8 cellular contexts compared by ENCODE assay signal in the genomic region with DNA sequence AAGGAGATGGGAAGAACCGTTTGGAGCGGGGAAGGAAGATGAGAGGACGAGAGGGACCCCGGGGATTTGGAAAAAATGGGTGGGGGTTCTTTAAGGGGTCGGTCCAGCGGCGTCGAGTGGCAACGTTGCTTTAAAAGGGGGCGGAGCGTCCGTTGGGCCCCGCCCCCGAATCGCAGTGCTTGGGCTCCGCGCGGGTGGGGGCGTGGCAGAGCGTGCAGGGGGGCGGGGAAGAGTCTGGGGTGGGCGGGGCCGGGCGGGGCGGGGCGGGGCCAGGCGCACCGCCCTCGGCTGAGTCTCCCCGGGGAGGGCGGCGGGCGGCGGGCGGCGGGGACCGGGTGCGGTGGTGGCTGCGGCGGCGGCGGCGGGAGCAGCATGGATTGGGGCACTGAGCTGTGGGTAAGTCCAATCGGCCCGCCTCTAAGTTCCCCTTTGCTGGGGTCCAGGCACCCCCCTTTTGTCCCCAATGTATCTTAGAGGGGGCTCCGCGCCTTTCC. TPM values are rescaled to one million over a fixed set of nuclear protein-coding genes. Genes with fewer than 3 reads are reported as not detected.
DNase-seq lines count a peak whose midpoint lies in the region; TF ChIP-seq lines count a peak whose summit lies in the region.

A gene with protein sequence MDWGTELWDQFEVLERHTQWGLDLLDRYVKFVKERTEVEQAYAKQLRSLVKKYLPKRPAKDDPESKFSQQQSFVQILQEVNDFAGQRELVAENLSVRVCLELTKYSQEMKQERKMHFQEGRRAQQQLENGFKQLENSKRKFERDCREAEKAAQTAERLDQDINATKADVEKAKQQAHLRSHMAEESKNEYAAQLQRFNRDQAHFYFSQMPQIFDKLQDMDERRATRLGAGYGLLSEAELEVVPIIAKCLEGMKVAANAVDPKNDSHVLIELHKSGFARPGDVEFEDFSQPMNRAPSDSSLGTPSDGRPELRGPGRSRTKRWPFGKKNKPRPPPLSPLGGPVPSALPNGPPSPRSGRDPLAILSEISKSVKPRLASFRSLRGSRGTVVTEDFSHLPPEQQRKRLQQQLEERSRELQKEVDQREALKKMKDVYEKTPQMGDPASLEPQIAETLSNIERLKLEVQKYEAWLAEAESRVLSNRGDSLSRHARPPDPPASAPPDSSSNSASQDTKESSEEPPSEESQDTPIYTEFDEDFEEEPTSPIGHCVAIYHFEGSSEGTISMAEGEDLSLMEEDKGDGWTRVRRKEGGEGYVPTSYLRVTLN (plus strand): TSS at position 291 of the 494 bp plus-strand sequence. CDS start 82 bp downstream, at position 373.

- TF ChIP-seq CTCF in LNCaP clone FGC (IDR thresholded peaks at IDR 0.05; ENCODE audit: control insufficient read depth, extremely low read depth, insufficient read depth) = no peak
- no peak for TF ChIP-seq CTCF in left ventricle myocardium inferior (IDR thresholded peaks at IDR 0.05; ENCODE audit: borderline replicate concordance)
- no peak for TF ChIP-seq CTCF in transverse colon (IDR thresholded peaks at IDR 0.05)

- H3K36me3 ChIP-seq in left ventricle myocardium inferior (peaks cover 23% of the 10 kb centered on the region), transverse colon (no peaks in the 10 kb centered on the region)

- in situ Hi-C loops in transverse colon (cut with MboI; ENCODE audit: low pct_ligation_motif_present in 1 of 4, low pct_unique_long_range_greater_than_20kb in 1 of 4, low sequenced_read_pairs in 3 of 4) = loop anchor here in 3 of 4 donors (5.0 to 25.0 kb wide), 3 partner anchors 123 to 215 kb away; no protein-coding TSS in a partner anchor

- peak; percentile 91 for DNase-seq in D341Med (ENCODE audit: low spot score)
- no peak for DNase-seq in LNCaP clone FGC (ENCODE audit: low read depth)
- peak; percentile 68 to 80 (median 72) for DNase-seq in T-helper 2 cell
- DNase-seq in amygdala (lab: John Stamatoyannopoulos, UW) = peak in 53 of 56 donors; percentile 17 to 83 (median 61)
- peak; percentile 89 for DNase-seq in left ventricle myocardium inferior
- peak; percentile 96 for DNase-seq in posterior vena cava (ENCODE audit: low spot score)
- DNase-seq in transverse colon = peak; percentile 89
- no peak for DNase-seq in NCI-H128 (lab: John Stamatoyannopoulos, UW; ENCODE audit: unreplicated experiment)

- peak; percentile 74 for TF ChIP-seq POLR2A in transverse colon (IDR thresholded peaks at IDR 0.05)

- H3K27me3 ChIP-seq in left ventricle myocardium inferior (ENCODE audit: low read depth) = no peaks in the 10 kb centered on the region
- H3K27me3 ChIP-seq in transverse colon = no peaks in the 10 kb centered on the region

- 0% methylated on average over 24 of the region's 47 CpGs; no CpG with 5 or more reads in 1 of the 2 donors for WGBS in transverse colon (ENCODE audit: low coverage in 1 of 2), 2 donors

- intact Hi-C loops in left ventricle myocardium inferior (cut with micrococcal nuclease) (no loop called here), posterior vena cava (cut with DNase I) (no loop called here), transverse colon (cut with DNase I; ENCODE audit: low total_unique reads) (loop anchor here (5.0 kb wide), 1 partner anchor 628 kb away; no protein-coding TSS in a partner anchor)

- peaks cover 88% of the 10 kb centered on the region for H3K4me1 ChIP-seq in left ventricle myocardium inferior
- H3K4me1 ChIP-seq in transverse colon = peaks cover 35 to 60% (median 50%) of the 10 kb centered on the region in 4 donors

- H3K4me3 ChIP-seq in LNCaP clone FGC (ENCODE audit: low read depth, low read length) = peak within 1 kb of the TSS; percentile 93
- H3K4me3 ChIP-seq in left ventricle myocardium inferior = peak within 1 kb of the TSS; percentile 93
- peak within 1 kb of the TSS; percentile 73 to 93 (median 82) for H3K4me3 ChIP-seq in transverse colon

- H3K27ac ChIP-seq in left ventricle myocardium inferior (replicated peaks) (peak within 1 kb of the TSS; percentile 97), transverse colon (peak within 1 kb of the TSS; percentile 91 to 99 (median 97))

- H3K9me3 ChIP-seq in left ventricle myocardium inferior (replicated peaks) (no peaks in the 10 kb centered on the region), transverse colon (no peaks in the 10 kb centered on the region)

- TF ChIP-seq EP300 in transverse colon (IDR thresholded peaks at IDR 0.05; ENCODE audit: low read depth) = no peak

RNA-seq across cellular contexts. Expression of the gene that starts here (rescaled TPM):
- 133 TPM for total RNA-seq in left ventricle myocardium inferior
- 10 to 100 TPM; 83.2 to 92.6 TPM for total RNA-seq in posterior vena cava
- total RNA-seq in transverse colon = 100 to 1,000 TPM in 1 of 4 donors, 10 to 100 TPM in 3; 55.5 to 227 (median 78.8) TPM

Comparison
In these comparisons a context has a peak if more than half of its experiments do, and no peak if none do; other contexts are left out.
1. DNase-seq: peak in D341Med (single experiment), T-helper 2 cell (5 of 5), amygdala (53 of 56), left ventricle myocardium inferior (single experiment), posterior vena cava (single experiment) and transverse colon (single experiment); none in LNCaP clone FGC (single experiment) and NCI-H128 (single experiment).
2. Peak in every context shown above with its lines, with median percentiles within 50 percentile points of each other: H3K4me3 ChIP-seq.